8 cellular contexts compared by ENCODE assay signal in genomic region chr19:27379306-27379705, GRCh38.
DNase-seq lines count a peak whose midpoint lies in the region; ATAC-seq and TF ChIP-seq lines count a peak whose summit lies in the region.
"Not testable (repeated sequence)": the region's sequence is repeated elsewhere in the genome, so short reads cannot be mapped to it uniquely, and the experiment has no call there.

No MANE protein-coding gene starts in this region.

- ATAC-seq in PC-3; RWPE2 (ENCODE audit: low read depth): not testable (repeated sequence)
- peak; percentile 19 for ATAC-seq in aorta (ENCODE audit: low FRiP score)

- BruUV-seq in PC-3 (replicated peaks; lab: Mats Ljungman, UMichigan), result not testable (repeated sequence)

- DNase-seq in BE2C; GM13977 (ENCODE audit: low spot score); PC-3; RWPE2 (ENCODE audit: low spot score); aorta: not testable (repeated sequence)

- H3F3A ChIP-seq in OCI-LY1 (ENCODE audit: insufficient read depth, low read length); PC-3 (ENCODE audit: low read length, unreplicated experiment): not testable (repeated sequence)

- not testable (repeated sequence) for H3K9me3 ChIP-seq in BE2C; OCI-LY1 (ENCODE audit: low read length); PC-3 (ENCODE audit: low read length); RWPE2 (ENCODE audit: severe bottlenecking); aorta (ENCODE audit: control insufficient read depth, low read length)

- not testable (repeated sequence) for H3K27ac ChIP-seq in OCI-LY1 (ENCODE audit: low read depth, low read length, poor library complexity, severe bottlenecking); PC-3 (ENCODE audit: low read length); RWPE2 (ENCODE audit: poor library complexity, severe bottlenecking); VCaP; aorta (ENCODE audit: low read depth in 1 of 2, low read length in 2 of 2)

- not testable (repeated sequence) for H3K4me1 ChIP-seq in BE2C; OCI-LY1 (ENCODE audit: insufficient read depth, low read length, severe bottlenecking); PC-3 (ENCODE audit: insufficient read depth, low read length); RWPE2 (ENCODE audit: insufficient read depth, poor library complexity, severe bottlenecking); aorta (ENCODE audit: control insufficient read depth in 1 of 2, insufficient read depth in 2 of 2, low read length in 2 of 2)

- H4K20me1 ChIP-seq in OCI-LY1 (ENCODE audit: insufficient read depth, low read length); PC-3 (ENCODE audit: low read length): not testable (repeated sequence)

- H3K9me2 ChIP-seq in OCI-LY1 (ENCODE audit: low read depth, low read length); PC-3 (replicated peaks; ENCODE audit: low read length): not testable (repeated sequence)

- POLR2A ChIA-PET in PC-3 (lab: Charles Lee; ENCODE audit: unreplicated experiment), result not testable (repeated sequence)

- H2AFZ ChIP-seq in OCI-LY1 (ENCODE audit: low read length); PC-3 (ENCODE audit: low read length): not testable (repeated sequence)

- H3K79me2 ChIP-seq in OCI-LY1 (ENCODE audit: insufficient read depth, low read length); PC-3 (ENCODE audit: low read length): not testable (repeated sequence)

- H3K27me3 ChIP-seq in BE2C; OCI-LY1 (ENCODE audit: insufficient read depth, low read length); PC-3 (ENCODE audit: low read length); RWPE2 (ENCODE audit: insufficient read depth, poor library complexity, severe bottlenecking); aorta (ENCODE audit: control insufficient read depth in 1 of 2, insufficient read depth in 2 of 2, low read length in 1 of 2): not testable (repeated sequence)

- H3K4me3 ChIP-seq in BE2C (ENCODE audit: low read depth, low read length); OCI-LY1 (ENCODE audit: low read depth, low read length, poor library complexity, severe bottlenecking); PC-3 (ENCODE audit: low read length); RWPE2 (ENCODE audit: severe bottlenecking); aorta (ENCODE audit: low read length in 2 of 2): not testable (repeated sequence)

- WGBS in aorta, 2 donors, result 42 to 43% methylated on average over 5 of the region's 5 CpGs

- intact Hi-C loops in PC-3 (cut with micrococcal nuclease); aorta (cut with DNase I): not testable (repeated sequence)

- TF ChIP-seq CTCF in BE2C (IDR thresholded peaks at IDR 0.05; ENCODE audit: low read depth, low read length) (0 out of 2 replicates have a peak, but pooled peaks have one; percentile 3), GM13977 (IDR thresholded peaks at IDR 0.05; ENCODE audit: extremely low read depth, insufficient read depth, missing control alignments) (peak; percentile 1), LNCAP (IDR thresholded peaks at IDR 0.05) (peak; percentile 52), OCI-LY1 (IDR thresholded peaks at IDR 0.05; ENCODE audit: low read length) (peak; percentile 46), PC-3 (conservative IDR thresholded peaks at IDR 0.05; ENCODE audit: low read depth, low read length) (peak; percentile 38), RWPE2 (IDR thresholded peaks at IDR 0.05; ENCODE audit: poor library complexity, severe bottlenecking) (peak; percentile 6), VCaP (conservative IDR thresholded peaks at IDR 0.05) (peak; percentile 73)

- H3K36me3 ChIP-seq in BE2C; OCI-LY1 (ENCODE audit: insufficient read depth, low read length); PC-3 (ENCODE audit: low read depth, low read length); RWPE2 (ENCODE audit: low read depth); aorta (ENCODE audit: control insufficient read depth in 1 of 2, insufficient read depth in 2 of 2, low read length in 1 of 2): not testable (repeated sequence)

- H3K9ac ChIP-seq in OCI-LY1 (ENCODE audit: low read length); PC-3 (ENCODE audit: low read length): not testable (repeated sequence)

- not testable (repeated sequence) for H3K4me2 ChIP-seq in OCI-LY1 (ENCODE audit: low read length); PC-3 (ENCODE audit: low read length)

- CTCF ChIA-PET in PC-3 (lab: Charles Lee), result not testable (repeated sequence)

- in situ Hi-C loops in GM13977 (cut with MboI; ENCODE audit: low pct_unique_long_range_greater_than_20kb, low sequenced_read_pairs, unreplicated experiment), result not testable (repeated sequence)

Comparison
In these comparisons a context has a peak if more than half of its experiments do, and no peak if none do; other contexts are left out.
1. CTCF ChIP-seq: peak in every context shown above with its lines; median percentile 73 in VCaP; 52 in LNCAP; 46 in OCI-LY1; 38 in PC-3; 6 in RWPE2; 3 in BE2C; 1 in GM13977.